Comparison of ENCODE assay signal across 8 cellular contexts in genomic region chr3:15064299-15064834, GRCh38. TPM values are rescaled to one million over a fixed set of nuclear protein-coding genes. Genes with fewer than 3 reads are reported as not detected.
DNase-seq lines count a peak whose midpoint lies in the region; ATAC-seq and TF ChIP-seq lines count a peak whose summit lies in the region.

No MANE protein-coding gene starts in this region.

- H2AFZ ChIP-seq in SU-DHL-6 (ENCODE audit: low read depth, low read length, severe bottlenecking) = peak overlapping the region; percentile 85

- 0 out of 2 replicates have a peak, but pooled peaks cover 5% of the 10 kb centered on the region for H3F3A ChIP-seq in SU-DHL-6 (ENCODE audit: insufficient read depth)

- H3K4me1 Mint-ChIP-seq in memory B cell = peaks cover 17% of the 10 kb centered on the region

- H3K9me2 ChIP-seq in SU-DHL-6 (replicated peaks; ENCODE audit: insufficient read depth, low read length) = no peaks in the 10 kb centered on the region

- WGBS in testis, 2 donors = 2 to 3% methylated on average over 17 to 25 of the region's 25 CpGs

- peak overlapping the region; percentile 66 for H3K4me2 ChIP-seq in SU-DHL-6 (ENCODE audit: low read depth, low read length, poor library complexity, severe bottlenecking)

- TF ChIP-seq POLR2A in testis (IDR thresholded peaks at IDR 0.05) = no peak

- H3K9ac ChIP-seq in SU-DHL-6 (ENCODE audit: low read length) = peak overlapping the region; percentile 100

- H3K27me3 Mint-ChIP-seq in memory B cell = no peaks in the 10 kb centered on the region

- DNase-seq in AG10803 (ENCODE audit: low read depth) (peak; percentile 39), ecto neural progenitor cell (ENCODE audit: low spot score) (peak; percentile 53), memory B cell (ENCODE audit: low spot score in 2 of 2) (no peak), testis (peak; percentile 42), NK-92 (lab: John Stamatoyannopoulos, UW; ENCODE audit: unreplicated experiment) (no peak)

- H4K20me1 ChIP-seq in SU-DHL-6 (ENCODE audit: low read depth, low read length) = no peaks in the 10 kb centered on the region; the same call in 1 of the 2 replicates

- no peaks in the 10 kb centered on the region for H3K9me3 Mint-ChIP-seq in memory B cell

- no peaks in the 10 kb centered on the region for H3K36me3 ChIP-seq in SU-DHL-6 (ENCODE audit: low read length)
- H3K36me3 ChIP-seq in testis (ENCODE audit: low read depth, missing control alignments) = no peaks in the 10 kb centered on the region

- TF ChIP-seq CTCF in AG10803 (conservative IDR thresholded peaks at IDR 0.05; ENCODE audit: low read length) (no peak), SU-DHL-6 (IDR thresholded peaks at IDR 0.05; ENCODE audit: insufficient read depth, low read length, poor library complexity, severe bottlenecking) (no peak), testis (IDR thresholded peaks at IDR 0.05) (no peak)

- no peaks in the 10 kb centered on the region for H3K27me3 ChIP-seq in SU-DHL-6 (ENCODE audit: low read length)
- no peaks in the 10 kb centered on the region for H3K27me3 ChIP-seq in testis

- peak overlapping the region; percentile 98 for H3K4me3 Mint-ChIP-seq in memory B cell

- H3K36me3 Mint-ChIP-seq in memory B cell = no peaks in the 10 kb centered on the region

- H3K27ac ChIP-seq in SU-DHL-6 (ENCODE audit: low read depth, low read length) (peak overlapping the region; percentile 64), testis (peak overlapping the region; percentile 79 to 82)

- H3K4me1 ChIP-seq in testis = peaks cover 14% of the 10 kb centered on the region

- intact Hi-C loops in testis (cut with DNase I; ENCODE audit: low total_unique reads) = no loop called here

- H3K4me3 ChIP-seq in AG10803 (ENCODE audit: low read length) (peak overlapping the region; percentile 90), SU-DHL-6 (ENCODE audit: insufficient read depth, low read length, poor library complexity, severe bottlenecking) (peak overlapping the region; percentile 99), testis (peak overlapping the region; percentile 73 to 87)

- peak; percentile 4 for ATAC-seq in GM18520 (IDR thresholded peaks at IDR 0.05; ENCODE audit: unreplicated experiment)
- ATAC-seq in HG03064 (IDR thresholded peaks at IDR 0.05; ENCODE audit: low read depth, unreplicated experiment) = peak; percentile 22
- peak; percentile 1 for ATAC-seq in memory B cell (ENCODE audit: low read depth)

- peaks cover 38% of the 10 kb centered on the region for H3K79me2 ChIP-seq in SU-DHL-6 (ENCODE audit: insufficient read depth, low read length)

- no peaks in the 10 kb centered on the region for H3K9me3 ChIP-seq in SU-DHL-6 (ENCODE audit: insufficient read depth, low read length)
- no peaks in the 10 kb centered on the region for H3K9me3 ChIP-seq in testis

- H3K27ac Mint-ChIP-seq in memory B cell = peak overlapping the region; percentile 96

RNA-seq across cellular contexts. Expression of gene MRPS25, which starts 0.7 kb away (rescaled TPM):
- total RNA-seq in testis = 10 to 100 TPM; 40.4 to 55.4 TPM
- 102 TPM for polyA plus RNA-seq in testis (ENCODE audit: insufficient read depth, low read depth, low replicate concordance)

RNA-seq across cellular contexts. Expression of gene RBSN, which starts 34.6 kb away (rescaled TPM):
- 10 to 100 TPM; 41.7 to 44.8 TPM for total RNA-seq in testis
- 19.6 TPM for polyA plus RNA-seq in testis (ENCODE audit: insufficient read depth, low read depth, low replicate concordance)

Comparison
In these comparisons a context has a peak if more than half of its experiments do, and no peak if none do; other contexts are left out.
1. DNase-seq: peak in AG10803 (single experiment), ecto neural progenitor cell (single experiment) and testis (single experiment); none in memory B cell (0 of 2) and NK-92 (single experiment).
2. Peak in every context shown above with its lines, with median percentiles within 50 percentile points of each other: H3K4me3 ChIP-seq and ATAC-seq.